ENCODE assay signal across 20 cellular contexts in the genomic region with DNA sequence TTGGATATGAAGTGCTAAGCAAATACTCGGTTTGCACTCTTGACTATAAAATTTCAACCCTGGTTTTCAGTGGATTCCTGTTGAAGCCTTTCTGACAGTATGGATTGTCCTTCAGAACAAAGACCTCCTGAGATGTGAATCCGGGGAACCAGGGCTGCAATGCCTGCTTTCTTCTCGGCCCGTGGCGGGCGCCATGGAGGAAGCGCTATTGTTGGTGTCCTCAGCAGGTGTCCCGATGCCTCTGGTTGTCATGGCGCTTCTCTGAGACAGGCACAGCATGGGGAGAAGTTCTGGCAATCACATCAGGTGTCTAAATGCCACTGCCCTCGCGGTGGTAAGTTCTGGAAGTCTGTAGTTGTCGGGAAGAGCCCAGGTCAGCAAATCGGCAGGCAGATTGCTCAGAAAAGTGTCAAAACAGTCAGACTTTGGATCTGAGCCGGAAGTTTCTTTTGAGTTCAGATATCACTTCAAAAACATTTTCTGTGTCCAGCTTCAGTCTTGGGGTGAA.
"Had no signal": no experiment of that assay in that cellular context is flagged by ENCODE, and none has a peak within 500 bp of the region (broad histone marks: within the 10 kb centered on the region; RNA-seq: fewer than 3 reads in every experiment).

No MANE protein-coding gene starts in this region.

- DNase-seq: dermis blood vessel endothelial cell; effector memory CD8-positive, alpha-beta T cell; hypothalamus; immature natural killer cell; left ventricle myocardium superior; lower lobe of right lung; mucosa of descending colon; naive B cell; sigmoid colon; stimulated activated CD4-positive, alpha-beta T cell treated with anti-CD3 and anti-CD28 coated beads, Interleukin-2, amount 100 ng/mL, for 24 hours; stimulated activated CD4-positive, alpha-beta T cell treated with anti-CD3 and anti-CD28 coated beads, Interleukin-4, amount 100 ng/mL, for 24 hours; stimulated activated naive CD4-positive, alpha-beta T cell treated with Interleukin-2 at 50 U/mL for 16 hours; stomach; thyroid gland; trophoblast cell had no signal

- H3K9me3 ChIP-seq: lower lobe of right lung, mucosa of descending colon, neutrophil, sigmoid colon, stomach, thyroid gland, vagina had no signal

- H3K27ac ChIP-seq: coronary artery, lower lobe of right lung, neutrophil, parathyroid adenoma, sigmoid colon, stomach, thyroid gland, vagina had no signal

- H3K27me3 ChIP-seq: thyroid gland, vagina had no signal

- H3K4me1 ChIP-seq: lower lobe of right lung, parathyroid adenoma, stomach, thyroid gland had no signal

- H3K4me3 ChIP-seq: coronary artery, lower lobe of right lung, mucosa of descending colon, sigmoid colon, stomach, thyroid gland, vagina had no signal

- H3K36me3 ChIP-seq: lower lobe of right lung, neutrophil, sigmoid colon, stomach, thyroid gland, vagina had no signal

- ATAC-seq: effector memory CD8-positive, alpha-beta T cell; left ventricle myocardium superior; lower lobe of right lung; mucosa of descending colon; stimulated activated effector memory CD8-positive, alpha-beta T cell treated with anti-CD3 and anti-CD28 coated beads, Interleukin-12 subunit alpha, Interleukin-12 subunit beta, amount 100 ng/mL, for 72 hours had no signal
